10 cellular contexts compared by ENCODE assay signal in genomic region chr3:142808103-142808917, GRCh38.
DNase-seq lines count a peak whose midpoint lies in the region; ATAC-seq and TF ChIP-seq lines count a peak whose summit lies in the region.
"Had no signal": no experiment of that assay in that cellular context is flagged by ENCODE, and none has a peak within 500 bp of the region (broad histone marks: within the 10 kb centered on the region; RNA-seq: fewer than 3 reads in every experiment).

No MANE protein-coding gene starts in this region.

- H3K9me2 ChIP-seq in PC-3 (replicated peaks; ENCODE audit: low read length), result no peaks in the 10 kb centered on the region

- H3K4me3 ChIP-seq in PC-3 (ENCODE audit: low read length) (no peak overlapping the region), endodermal cell (ENCODE audit: low read length) (no peak overlapping the region)
- H3K4me3 ChIP-seq: BLaER1 treated with 17β-estradiol and CSF1 and Interleukin-3, amounts not matched to agents 10 nM and 100 nM had no signal

- no peak overlapping the region for H3K4me3 Mint-ChIP-seq in endodermal cell

- no peaks in the 10 kb centered on the region for H3K9me3 Mint-ChIP-seq in endodermal cell

- 89 to 94% methylated on average over 6 to 9 of the region's 9 CpGs for WGBS in endodermal cell (ENCODE audit: insufficient coverage in 1 of 2, insufficient read length in 1 of 2), 2 experiments

- intact Hi-C loops in PC-3 (cut with micrococcal nuclease), result no loop called here

- H3K36me3 ChIP-seq in PC-3 (ENCODE audit: low read depth, low read length), result no peaks in the 10 kb centered on the region
- H3K36me3 ChIP-seq in endodermal cell (ENCODE audit: control insufficient read depth, insufficient read depth, low read length), result peaks cover 8% of the 10 kb centered on the region

- no peaks in the 10 kb centered on the region for H3K9me3 ChIP-seq in PC-3 (ENCODE audit: low read length)
- no peaks in the 10 kb centered on the region for H3K9me3 ChIP-seq in endodermal cell (ENCODE audit: control insufficient read depth, low read length)
- H3K9me3 ChIP-seq: BLaER1 treated with 17β-estradiol and CSF1 and Interleukin-3, amounts not matched to agents 10 nM and 100 nM had no signal

- POLR2A ChIA-PET in PC-3 (lab: Charles Lee; ENCODE audit: unreplicated experiment), result no interaction called here

- CTCF ChIA-PET in PC-3 (lab: Charles Lee), result interaction anchor here (0.7 kb wide), 2 partner anchors 23 to 121 kb away, joined by 3 read pairs; no protein-coding TSS in a partner anchor

- H3F3A ChIP-seq in PC-3 (ENCODE audit: low read length, unreplicated experiment), result no peaks in the 10 kb centered on the region

- DNase-seq in activated T-cell treated with anti-CD3 and anti-CD28 coated beads, Interleukin-2, amount 50 U/mL, for 48 hours, result peak; percentile 22 to 24
- no peak for DNase-seq in activated T-cell treated with anti-CD3 and anti-CD28 coated beads, Interleukin-2, amount 50 U/mL, for 1 hour
- DNase-seq in PC-3 (peak; percentile 80), endodermal cell (no peak), pons (ENCODE audit: low spot score) (peak; percentile 26), SIG-M5 (lab: John Stamatoyannopoulos, UW) (no peak), middle frontal gyrus (ENCODE audit: extremely low spot score, low spot score) (no peak)
- DNase-seq: aorta had no signal

- H3K27me3 Mint-ChIP-seq in endodermal cell (ENCODE audit: insufficient read depth), result no peaks in the 10 kb centered on the region

- peaks cover 3% of the 10 kb centered on the region for H3K4me1 Mint-ChIP-seq in endodermal cell

- H3K27ac ChIP-seq in PC-3 (ENCODE audit: low read length) (peak overlapping the region; percentile 39), endodermal cell (ENCODE audit: low read depth, low read length) (peak overlapping the region; percentile 6)
- H3K27ac ChIP-seq: BLaER1 treated with 17β-estradiol and CSF1 and Interleukin-3, amounts not matched to agents 10 nM and 100 nM had no signal

- TF ChIP-seq CTCF in PC-3 (conservative IDR thresholded peaks at IDR 0.05; ENCODE audit: low read depth, low read length) (no peak), endodermal cell (conservative IDR thresholded peaks at IDR 0.05) (no peak)

- H3K4me2 ChIP-seq in PC-3 (ENCODE audit: low read length), result 0 out of 2 replicates have a peak overlapping the region, but pooled peaks have one; percentile 6
- H3K4me2 ChIP-seq: BLaER1 treated with 17β-estradiol and CSF1 and Interleukin-3, amounts not matched to agents 10 nM and 100 nM had no signal

- no peaks in the 10 kb centered on the region for H4K20me1 ChIP-seq in PC-3 (ENCODE audit: low read length)
- H4K20me1 ChIP-seq: BLaER1 treated with 17β-estradiol and CSF1 and Interleukin-3, amounts not matched to agents 10 nM and 100 nM had no signal

- no peaks in the 10 kb centered on the region for H3K79me2 ChIP-seq in PC-3 (ENCODE audit: low read length)

- 0 out of 2 replicates have a peak overlapping the region, but pooled peaks have one; percentile 37 for H2AFZ ChIP-seq in PC-3 (ENCODE audit: low read length)

- H3K9ac ChIP-seq in PC-3 (ENCODE audit: low read length) (no peak overlapping the region), endodermal cell (ENCODE audit: extremely low read depth, low read length, poor library complexity, severe bottlenecking) (no peak overlapping the region)
- H3K9ac ChIP-seq: BLaER1 treated with 17β-estradiol and CSF1 and Interleukin-3, amounts not matched to agents 10 nM and 100 nM had no signal

- H3K27ac Mint-ChIP-seq in endodermal cell, result no peak overlapping the region

- H3K36me3 Mint-ChIP-seq in endodermal cell (ENCODE audit: low read depth), result peaks cover 10% of the 10 kb centered on the region

- H3K4me1 ChIP-seq in PC-3 (ENCODE audit: insufficient read depth, low read length) (peaks cover 14% of the 10 kb centered on the region), endodermal cell (ENCODE audit: control insufficient read depth, insufficient read depth, low read length) (no peaks in the 10 kb centered on the region)
- H3K4me1 ChIP-seq: BLaER1 treated with 17β-estradiol and CSF1 and Interleukin-3, amounts not matched to agents 10 nM and 100 nM had no signal

- peak; percentile 98 for ATAC-seq in PC-3
- no peak for ATAC-seq in HG03469 (IDR thresholded peaks at IDR 0.05; ENCODE audit: unreplicated experiment)

- H3K27me3 ChIP-seq in PC-3 (ENCODE audit: low read length) (no peaks in the 10 kb centered on the region), endodermal cell (ENCODE audit: control insufficient read depth, insufficient read depth, low read length, poor library complexity, severe bottlenecking) (no peaks in the 10 kb centered on the region)
- H3K27me3 ChIP-seq: BLaER1 treated with 17β-estradiol and CSF1 and Interleukin-3, amounts not matched to agents 10 nM and 100 nM had no signal

- TSS peak; percentile 40 for BruUV-seq in PC-3 (replicated peaks; lab: Mats Ljungman, UMichigan)

Comparison
In these comparisons a context has a peak if more than half of its experiments do, and no peak if none do; other contexts are left out.
1. DNase-seq: peak in activated T-cell treated with anti-CD3 and anti-CD28 coated beads, Interleukin-2, amount 50 U/mL, for 48 hours (2 of 2), PC-3 (single experiment) and pons (single experiment); none in activated T-cell treated with anti-CD3 and anti-CD28 coated beads, Interleukin-2, amount 50 U/mL, for 1 hour (single experiment), endodermal cell (single experiment), SIG-M5 (single experiment) and middle frontal gyrus (single experiment).